ENCODE assay signal across 14 cellular contexts in genomic region chr7:49775949-49776443, GRCh38. TPM values are rescaled to one million over a fixed set of nuclear protein-coding genes. Genes with fewer than 3 reads are reported as not detected.
DNase-seq lines count a peak whose midpoint lies in the region; ATAC-seq, FAIRE-seq and TF ChIP-seq lines count a peak whose summit lies in the region.
"Had no signal": no experiment of that assay in that cellular context is flagged by ENCODE, and none has a peak within 500 bp of the region (broad histone marks: within the 10 kb centered on the region; RNA-seq: fewer than 3 reads in every experiment).

No MANE protein-coding gene starts in this region.

- DNase-seq in GM06990 (ENCODE audit: extremely low read depth, insufficient read length), result no peak
- DNase-seq in astrocyte (ENCODE audit: low read depth), result no peak
- no peak for DNase-seq in CD1c-positive myeloid dendritic cell (ENCODE audit: extremely low spot score)
- no peak for DNase-seq in naive thymus-derived CD8-positive, alpha-beta T cell
- DNase-seq in EL, result no peak
- DNase-seq: activated T-cell treated with anti-CD3 and anti-CD28 coated beads, Interleukin-2, amount 50 U/mL, for 24 hours; BE2C; immature natural killer cell; NCI-H774; SJCRH30 had no signal

- no peaks in the 10 kb centered on the region for H3K9me3 ChIP-seq in astrocyte (ENCODE audit: insufficient read depth, low read depth, low read length)
- H3K9me3 ChIP-seq: BE2C, SJCRH30 had no signal

- POLR2A ChIA-PET in naive thymus-derived CD8-positive, alpha-beta T cell (lab: Charles Lee), result no interaction called here

- no peak for FAIRE-seq in astrocyte (lab: Jason Lieb, UNC)

- H3K4me3 Mint-ChIP-seq in astrocyte (ENCODE audit: unreplicated experiment), result peak overlapping the region; percentile 64
- no peak overlapping the region for H3K4me3 Mint-ChIP-seq in naive thymus-derived CD8-positive, alpha-beta T cell
- H3K4me3 Mint-ChIP-seq: activated T-cell treated with anti-CD3 and anti-CD28 coated beads, Interleukin-2, amount 50 U/mL, for 24 hours; immature natural killer cell had no signal

- peak overlapping the region; percentile 15 for H3K4me2 ChIP-seq in astrocyte (ENCODE audit: low read length)

- no peak overlapping the region for H2AFZ ChIP-seq in astrocyte (ENCODE audit: low read depth, low read length)

- TF ChIP-seq CTCF in GM06990 (IDR thresholded peaks at IDR 0.05; ENCODE audit: insufficient read depth, low read length, poor library complexity, severe bottlenecking) (no peak), astrocyte (IDR thresholded peaks at IDR 0.05; ENCODE audit: insufficient read depth, low read depth, low read length) (no peak)

- peaks cover 9% of the 10 kb centered on the region for H3K4me1 Mint-ChIP-seq in astrocyte (ENCODE audit: low read depth, unreplicated experiment)
- H3K4me1 Mint-ChIP-seq in naive thymus-derived CD8-positive, alpha-beta T cell, result peaks cover 5 to 12% (median 9%) of the 10 kb centered on the region in 4 donors

- no peaks in the 10 kb centered on the region for H3K36me3 ChIP-seq in GM06990 (ENCODE audit: control insufficient read depth, insufficient read depth, low read length)
- no peaks in the 10 kb centered on the region for H3K36me3 ChIP-seq in astrocyte (ENCODE audit: insufficient read depth, low read length)
- H3K36me3 ChIP-seq in rectal smooth muscle tissue (ENCODE audit: control insufficient read depth, insufficient read depth, low read length), result no peaks in the 10 kb centered on the region
- H3K36me3 ChIP-seq: BE2C, SJCRH30 had no signal

- no peaks in the 10 kb centered on the region for H3K79me2 ChIP-seq in astrocyte (ENCODE audit: insufficient read depth, low read length)

- no peak for ATAC-seq in naive thymus-derived CD8-positive, alpha-beta T cell
- no peak for ATAC-seq in GM21390 (IDR thresholded peaks at IDR 0.05; ENCODE audit: unreplicated experiment)

- H3K36me3 Mint-ChIP-seq in astrocyte (ENCODE audit: low read depth, unreplicated experiment), result no peaks in the 10 kb centered on the region
- H3K36me3 Mint-ChIP-seq in naive thymus-derived CD8-positive, alpha-beta T cell, result peaks cover 0 to 7% (median 5%) of the 10 kb centered on the region in 3 donors

- H3K4me3 ChIP-seq in GM06990 (replicated peaks; ENCODE audit: low read depth, low read length), result peak overlapping the region; percentile 15; the same call in 1 of the 2 replicates
- H3K4me3 ChIP-seq in astrocyte (ENCODE audit: insufficient read depth, low read depth, low read length), result no peak overlapping the region
- H3K4me3 ChIP-seq in iPS-11a (ENCODE audit: low read depth, low read length), result peak overlapping the region; percentile 30
- peak overlapping the region; percentile 49 for H3K4me3 ChIP-seq in rectal smooth muscle tissue (ENCODE audit: low read length)
- H3K4me3 ChIP-seq: SJCRH30 had no signal

- H3K9me3 Mint-ChIP-seq in astrocyte (ENCODE audit: unreplicated experiment), result no peaks in the 10 kb centered on the region
- peaks cover 0 to 4% (median 0%) of the 10 kb centered on the region in 9 donors for H3K9me3 Mint-ChIP-seq in naive thymus-derived CD8-positive, alpha-beta T cell
- H3K9me3 Mint-ChIP-seq: activated T-cell treated with anti-CD3 and anti-CD28 coated beads, Interleukin-2, amount 50 U/mL, for 24 hours had no signal

- no peaks in the 10 kb centered on the region for H3K4me1 ChIP-seq in astrocyte (ENCODE audit: insufficient read depth, low read length)
- no peaks in the 10 kb centered on the region for H3K4me1 ChIP-seq in rectal smooth muscle tissue (ENCODE audit: control insufficient read depth, insufficient read depth, low read length)
- H3K4me1 ChIP-seq: BE2C, SJCRH30 had no signal

- H3K27me3 Mint-ChIP-seq in astrocyte (ENCODE audit: low read depth, unreplicated experiment), result peaks cover 51% of the 10 kb centered on the region
- H3K27me3 Mint-ChIP-seq in naive thymus-derived CD8-positive, alpha-beta T cell, result peaks cover 27 to 77% (median 51%) of the 10 kb centered on the region in 5 donors

- H3K27me3 ChIP-seq in GM06990 (replicated peaks; ENCODE audit: control insufficient read depth, insufficient read depth, low read length), result no peaks in the 10 kb centered on the region; the same call in none of the 2 replicates
- peaks cover 25% of the 10 kb centered on the region for H3K27me3 ChIP-seq in astrocyte (ENCODE audit: insufficient read depth, low read length)
- peaks cover 3% of the 10 kb centered on the region for H3K27me3 ChIP-seq in rectal smooth muscle tissue (ENCODE audit: control insufficient read depth, insufficient read depth, low read length)
- H3K27me3 ChIP-seq: SJCRH30 had no signal

- H3K27ac ChIP-seq in astrocyte (ENCODE audit: low read depth, low read length) (no peak overlapping the region), rectal smooth muscle tissue (ENCODE audit: low read depth, low read length) (no peak overlapping the region)
- H3K27ac ChIP-seq: SJCRH30 had no signal

- H3K9ac ChIP-seq in astrocyte (ENCODE audit: low read length), result no peak overlapping the region
- no peak overlapping the region for H3K9ac ChIP-seq in rectal smooth muscle tissue (ENCODE audit: low read length)

- no peak overlapping the region for H3K27ac Mint-ChIP-seq in astrocyte (ENCODE audit: unreplicated experiment)
- no peak overlapping the region for H3K27ac Mint-ChIP-seq in naive thymus-derived CD8-positive, alpha-beta T cell
- H3K27ac Mint-ChIP-seq: activated T-cell treated with anti-CD3 and anti-CD28 coated beads, Interleukin-2, amount 50 U/mL, for 24 hours; immature natural killer cell; naive thymus-derived CD4-positive, alpha-beta T cell had no signal

- H4K20me1 ChIP-seq in astrocyte (ENCODE audit: insufficient read depth, low read length), result no peaks in the 10 kb centered on the region

RNA-seq across cellular contexts. Expression of gene VWC2, which starts 2.6 kb away (rescaled TPM):
- 0.02 TPM in 1 of 2 replicates, not detected in the other for total RNA-seq in astrocyte
- not detected for total RNA-seq in naive thymus-derived CD8-positive, alpha-beta T cell
- under 1 TPM in 1 of 3 donors, not detected in 2; 0.01 TPM for polyA plus RNA-seq in naive thymus-derived CD8-positive, alpha-beta T cell
- total RNA-seq: naive thymus-derived CD4-positive, alpha-beta T cell; SJCRH30 had no signal
- polyA plus RNA-seq: immature natural killer cell; naive thymus-derived CD4-positive, alpha-beta T cell had no signal
